Comparison of ENCODE assay signal across 1 cellular context in genomic region chr6:167954151-167954550, GRCh38.
TF ChIP-seq lines count a peak whose summit lies in the region.

No MANE protein-coding gene starts in this region.

TF ChIP-seq in WTC11, 78 proteins besides CTCF, POLR2A, EP300 and RAD21 (continued from another document):
- TF ChIP-seq ZNF416 (CRISPR knock-in tag; IDR thresholded peaks at IDR 0.05) (no peak), JUN (CRISPR knock-in tag; IDR thresholded peaks at IDR 0.05) (no peak), NFYB (CRISPR knock-in tag; conservative IDR thresholded peaks at IDR 0.05; ENCODE audit: low read depth) (no peak), ATF1 (CRISPR knock-in tag; IDR thresholded peaks at IDR 0.05) (no peak), HMGA2 (CRISPR knock-in tag; IDR thresholded peaks at IDR 0.05) (no peak), ZMAT4 (CRISPR knock-in tag; IDR thresholded peaks at IDR 0.05) (no peak), IRF1 (CRISPR knock-in tag; IDR thresholded peaks at IDR 0.05) (no peak), SMAD4 (CRISPR knock-in tag; IDR thresholded peaks at IDR 0.05) (no peak)
